ENCODE assay signal across 25 cellular contexts in the genomic region with DNA sequence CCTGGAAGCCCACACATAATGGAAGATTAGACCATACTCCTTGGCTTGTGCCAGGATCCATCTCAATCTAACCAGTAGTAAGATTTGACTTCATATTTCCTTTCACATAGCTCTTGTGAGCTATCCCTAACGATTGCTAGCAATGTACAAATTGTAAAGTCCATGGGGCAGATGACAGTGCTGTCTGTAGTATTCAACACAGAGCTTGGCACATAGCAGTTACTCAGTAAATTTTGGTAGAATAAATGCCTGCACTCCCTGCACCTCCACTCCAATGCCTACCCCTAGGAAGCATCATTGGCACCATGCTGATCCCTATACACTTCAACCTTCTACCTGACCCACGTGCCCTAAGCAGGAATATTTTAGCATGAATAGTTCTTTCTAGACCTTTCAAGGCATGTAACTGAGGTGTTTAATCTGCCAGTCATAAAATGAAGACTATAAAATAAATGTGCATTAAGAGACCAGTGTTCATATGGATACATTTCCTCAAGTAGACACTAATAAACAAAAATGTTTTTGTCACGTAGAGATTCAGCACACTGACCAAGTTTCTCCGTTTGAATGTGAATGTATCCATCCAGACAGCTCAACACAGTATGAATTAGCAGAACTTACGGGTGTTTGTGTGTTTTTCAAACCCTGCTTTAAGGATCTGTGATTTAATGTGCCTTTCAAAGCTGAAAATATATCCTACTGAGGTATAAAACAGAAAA.
"Had no signal": no experiment of that assay in that cellular context is flagged by ENCODE, and none has a peak within 500 bp of the region (broad histone marks: within the 10 kb centered on the region; RNA-seq: fewer than 3 reads in every experiment).

No MANE protein-coding gene starts in this region.

- H3K27ac ChIP-seq: esophagus squamous epithelium, left ventricle myocardium inferior, lower lobe of right lung, ovary, psoas muscle, skin epidermis, spleen, thoracic aorta, tibial nerve, upper lobe of right lung, vagina had no signal

- H3K27me3 ChIP-seq: esophagus squamous epithelium, ovary, spleen, tibial nerve, upper lobe of right lung, vagina had no signal

- FAIRE-seq: endometrium, frontal cortex, keratinocyte had no signal

- H3K36me3 ChIP-seq: esophagus squamous epithelium, left ventricle myocardium inferior, lower lobe of right lung, ovary, spleen, thoracic aorta, tibial nerve, upper lobe of right lung, vagina had no signal

- H3K4me1 ChIP-seq: esophagus squamous epithelium, left ventricle myocardium inferior, lower lobe of right lung, psoas muscle, spleen, tibial nerve, upper lobe of right lung, vagina had no signal

- H3K4me3 ChIP-seq: esophagus squamous epithelium, left ventricle myocardium inferior, lower lobe of right lung, ovary, psoas muscle, skin epidermis, spleen, thoracic aorta, tibial nerve, upper lobe of right lung, vagina had no signal

- DNase-seq: cerebellar nuclear complex; cortex of kidney; effector memory CD8-positive, alpha-beta T cell; erythroblast; esophagus squamous epithelium; left ventricle myocardium inferior; lower lobe of right lung; naive thymus-derived CD4-positive, alpha-beta T cell; nephron progenitor cell; occipital lobe; ovary; posterior cingulate gyrus; psoas muscle; right cardiac atrium; spleen; stimulated activated CD4-positive, alpha-beta T cell treated with anti-CD3 and anti-CD28 coated beads, Interleukin-4, amount 100 ng/mL, for 4 hours; upper lobe of right lung had no signal

- ATAC-seq: effector memory CD8-positive, alpha-beta T cell; lower lobe of right lung; naive thymus-derived CD4-positive, alpha-beta T cell; psoas muscle; right cardiac atrium; stimulated activated memory B cell treated with anti-CD40 and anti-IgM and Interleukin-4, amounts not matched to agents 10 μg/mL and 1 μg/mL and 100 μg/mL, for 72 hours; upper lobe of right lung had no signal

- H3K9me3 ChIP-seq: esophagus squamous epithelium, left ventricle myocardium inferior, lower lobe of right lung, ovary, psoas muscle, spleen, thoracic aorta, tibial nerve, upper lobe of right lung, vagina had no signal
